Comparison of ENCODE assay signal across 8 cellular contexts in the genomic region with DNA sequence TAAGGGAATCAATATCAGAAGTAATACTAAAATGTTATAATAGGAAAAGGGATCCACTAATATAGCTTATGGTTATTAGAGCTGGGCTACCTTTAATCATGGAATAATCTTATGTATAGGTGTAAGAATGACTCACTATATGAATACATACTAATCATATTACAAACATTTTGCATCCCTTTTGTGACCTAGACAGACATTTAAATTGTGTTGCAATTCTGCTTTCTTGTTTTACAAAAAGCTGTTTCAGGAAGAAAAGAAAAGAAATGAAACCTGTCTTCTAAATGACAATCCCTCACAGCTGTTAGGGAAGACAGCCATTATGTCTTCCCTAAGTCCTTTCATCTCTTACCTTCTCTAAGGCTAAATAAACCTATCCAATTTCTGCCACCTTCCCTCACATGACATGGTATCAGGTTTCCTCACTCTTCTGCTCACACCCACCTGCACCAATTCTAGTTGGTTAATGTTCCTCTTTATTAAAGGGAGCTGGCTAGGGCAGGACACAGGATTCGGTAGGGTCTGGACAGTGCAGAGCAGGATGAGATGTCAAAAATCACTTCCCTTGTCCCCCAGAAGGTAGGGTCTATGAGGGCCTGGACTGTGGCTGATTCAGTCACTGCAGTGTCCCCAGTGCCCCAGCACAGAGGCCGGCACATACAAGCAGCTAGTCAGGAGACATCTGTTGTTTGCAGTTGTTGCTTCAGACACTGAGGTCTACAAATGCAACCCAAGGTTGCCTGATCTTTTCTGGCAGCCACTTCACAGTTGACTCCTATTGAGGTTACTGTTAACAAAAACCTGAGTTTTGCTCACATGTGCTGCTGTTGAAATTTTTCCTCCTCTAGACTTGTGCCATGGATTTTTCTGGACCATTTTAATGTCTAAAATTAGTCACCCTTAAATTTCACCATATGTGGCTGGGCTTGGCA. TPM values are rescaled to one million over a fixed set of nuclear protein-coding genes. Genes with fewer than 3 reads are reported as not detected.
DNase-seq lines count a peak whose midpoint lies in the region; ATAC-seq lines count a peak whose summit lies in the region.

No MANE protein-coding gene starts in this region.

- H3K27me3 Mint-ChIP-seq in activated naive CD8-positive, alpha-beta T cell = no peaks in the 10 kb centered on the region
- no peaks in the 10 kb centered on the region for H3K27me3 Mint-ChIP-seq in naive B cell

- H3K4me3 Mint-ChIP-seq in activated naive CD8-positive, alpha-beta T cell = no peak overlapping the region
- peak overlapping the region in 1 of 8 donors; percentile 55 for H3K4me3 Mint-ChIP-seq in naive B cell

- peak overlapping the region; percentile 84 for H3K27ac Mint-ChIP-seq in activated naive CD8-positive, alpha-beta T cell
- peak overlapping the region in 5 of 6 donors; percentile 32 to 91 (median 56) for H3K27ac Mint-ChIP-seq in naive B cell

- no peaks in the 10 kb centered on the region for H3K9me3 Mint-ChIP-seq in activated naive CD8-positive, alpha-beta T cell (ENCODE audit: low read depth)
- H3K9me3 Mint-ChIP-seq in naive B cell = no peaks in the 10 kb centered on the region

- no peak for ATAC-seq in naive B cell (ENCODE audit: low read depth in 2 of 2)

- peaks cover 2% of the 10 kb centered on the region for H3K36me3 Mint-ChIP-seq in activated naive CD8-positive, alpha-beta T cell
- H3K36me3 Mint-ChIP-seq in naive B cell = no peaks in the 10 kb centered on the region

- peaks cover 79% of the 10 kb centered on the region for H3K4me1 Mint-ChIP-seq in activated naive CD8-positive, alpha-beta T cell (ENCODE audit: low read depth)
- H3K4me1 Mint-ChIP-seq in naive B cell = peaks cover 22 to 68% (median 50%) of the 10 kb centered on the region in 3 donors

- DNase-seq in DMS53 (lab: John Stamatoyannopoulos, UW) (peak; percentile 85), NCI-H1436 treated with DMSO at 0.1 percent for 48 hours (lab: John Stamatoyannopoulos, UW) (peak; percentile 47), naive B cell (no peak), GM19238 (ENCODE audit: insufficient read length, low spot score) (no peak), D341Med (ENCODE audit: low spot score) (no peak), mucosa of gallbladder (ENCODE audit: low spot score) (no peak)
- no peak for DNase-seq in activated T-cell treated with anti-CD3 and anti-CD28 coated beads, Interleukin-2, amount 50 U/mL, for 1 hour

RNA-seq across cellular contexts. Expression of a gene that starts 3.8 kb away (rescaled TPM):
- 100 to 1,000 TPM; 111 to 186 (median 139) TPM for polyA plus RNA-seq in naive B cell (ENCODE audit: low read depth in 6 of 6)
- total RNA-seq in mucosa of gallbladder = 184 TPM

Comparison
In these comparisons a context has a peak if more than half of its experiments do, and no peak if none do; other contexts are left out.
1. DNase-seq: peak in DMS53 (single experiment) and NCI-H1436 treated with DMSO at 0.1 percent for 48 hours (single experiment); none in naive B cell (single experiment), GM19238 (single experiment), D341Med (single experiment), activated T-cell treated with anti-CD3 and anti-CD28 coated beads, Interleukin-2, amount 50 U/mL, for 1 hour (single experiment) and mucosa of gallbladder (single experiment).